Comparison of ENCODE assay signal across 8 cellular contexts in the genomic region with DNA sequence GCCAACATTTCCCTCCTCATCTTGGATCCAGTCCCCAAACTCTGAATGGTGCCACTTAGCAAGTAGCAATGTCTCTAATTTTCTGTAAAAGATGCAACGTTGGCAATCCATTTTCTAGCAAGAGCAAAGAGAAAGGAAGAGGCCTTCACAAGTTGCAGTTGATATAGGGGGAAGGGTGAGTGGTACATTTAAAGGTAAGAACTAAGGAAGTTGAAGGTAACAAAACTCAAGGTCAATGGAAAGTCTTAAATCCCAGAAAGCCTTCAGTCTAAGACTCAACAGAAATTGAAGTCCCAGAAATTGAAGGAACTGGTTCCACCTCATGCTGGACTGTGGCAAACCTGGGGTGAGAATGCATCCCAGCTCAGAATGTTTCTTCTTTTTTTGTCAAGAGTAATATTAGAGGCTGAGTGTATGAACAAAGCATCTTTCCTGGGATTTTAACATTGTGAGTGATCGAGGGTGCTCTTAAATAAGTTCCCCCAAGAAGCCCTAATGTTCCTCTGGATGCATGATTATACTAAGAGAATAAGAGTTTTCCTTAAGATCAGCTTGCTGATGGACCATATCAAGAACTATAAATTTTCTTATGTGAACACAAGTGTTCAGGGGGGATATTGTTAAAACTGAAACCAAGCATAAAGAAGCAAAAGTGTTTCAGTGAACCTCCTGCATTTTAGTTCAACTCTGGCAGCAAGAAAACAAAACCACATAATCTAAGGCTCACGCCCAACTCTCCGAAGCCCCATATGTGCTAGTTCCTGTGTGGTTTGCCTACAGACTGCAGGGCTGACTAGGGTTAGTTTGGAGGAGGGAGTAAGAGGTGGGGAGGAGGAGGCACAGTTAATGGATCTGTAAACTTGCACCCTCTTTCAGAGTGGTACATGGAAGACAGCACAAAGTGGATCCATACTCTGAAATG. TPM values are rescaled to one million over a fixed set of nuclear protein-coding genes. Genes with fewer than 3 reads are reported as not detected.
DNase-seq lines count a peak whose midpoint lies in the region; ATAC-seq and TF ChIP-seq lines count a peak whose summit lies in the region.

A gene (plus strand): TSS at position 779 of the 922 bp plus-strand sequence. CDS start 46,023 bp downstream, outside the sequence.

- no peak within 1 kb of the TSS for H3K27ac Mint-ChIP-seq in Calu3 (ENCODE audit: unreplicated experiment)

- ATAC-seq in psoas muscle (no peak), GM18861 (IDR thresholded peaks at IDR 0.05; ENCODE audit: unreplicated experiment) (no peak)

- H3K36me3 Mint-ChIP-seq in Calu3 (ENCODE audit: insufficient read depth, unreplicated experiment), result no peaks in the 10 kb centered on the region

- CTCF ChIA-PET in Calu3 (lab: Charles Lee), result no interaction called here

- no peaks in the 10 kb centered on the region for H3K4me1 ChIP-seq in psoas muscle

- TF ChIP-seq CTCF in GM20000 (IDR thresholded peaks at IDR 0.05; ENCODE audit: extremely low read depth, missing control alignments) (no peak), Calu3 (IDR thresholded peaks at IDR 0.05; ENCODE audit: unreplicated experiment) (no peak), psoas muscle (IDR thresholded peaks at IDR 0.05) (no peak)

- H3K27ac ChIP-seq in psoas muscle (no peak within 1 kb of the TSS), caudate nucleus (ENCODE audit: low read depth, low read length) (no peak within 1 kb of the TSS)

- DNase-seq in GM20000 (ENCODE audit: low spot score), result peak; percentile 58
- peak; percentile 84 for DNase-seq in MV-4-11 (lab: John Stamatoyannopoulos, UW)
- peak; percentile 53 for DNase-seq in activated T-helper 1 cell treated with Interleukin-2 at 50 U/mL for 16 hours (ENCODE audit: low read depth)
- peak; percentile 35 for DNase-seq in stimulated activated CD8-positive, alpha-beta memory T cell treated with anti-CD3 and anti-CD28 coated beads, Interleukin-7, amount 100 ng/mL, for 1 hour (ENCODE audit: low read depth in 2 of 2)
- no peak for DNase-seq in Calu3
- DNase-seq in psoas muscle, result no peak
- no peak for DNase-seq in caudate nucleus (lab: John Stamatoyannopoulos, UW)

- no peaks in the 10 kb centered on the region for H3K9me3 ChIP-seq in psoas muscle

- no peak within 1 kb of the TSS for H3K4me3 Mint-ChIP-seq in Calu3 (ENCODE audit: low read depth, unreplicated experiment)

- H3K27me3 Mint-ChIP-seq in Calu3 (ENCODE audit: unreplicated experiment), result peaks cover 52% of the 10 kb centered on the region

- BruUV-seq in Calu3 (replicated peaks; lab: Mats Ljungman, UMichigan), result no TSS peak

- no peaks in the 10 kb centered on the region for H3K4me1 Mint-ChIP-seq in Calu3 (ENCODE audit: low read depth, unreplicated experiment)

- H3K36me3 ChIP-seq in psoas muscle (ENCODE audit: insufficient read depth in 1 of 2, low read depth in 1 of 2), result no peaks in the 10 kb centered on the region

- no peaks in the 10 kb centered on the region for H3K9me3 Mint-ChIP-seq in Calu3 (ENCODE audit: low read depth, unreplicated experiment)

- intact Hi-C loops in Calu3 (cut with micrococcal nuclease; ENCODE audit: unreplicated experiment) (no loop called here), psoas muscle (cut with DNase I) (no loop called here)

- H3K4me3 ChIP-seq in psoas muscle, result no peak within 1 kb of the TSS

- 71 to 81% (median 76%) methylated on average over 4 of the region's 4 CpGs for WGBS in psoas muscle, 3 donors

- H3K27me3 ChIP-seq in psoas muscle (ENCODE audit: insufficient read depth in 3 of 3, low read length in 2 of 3), result peaks cover 0 to 14% (median 4%) of the 10 kb centered on the region in 3 donors

RNA-seq across cellular contexts. Expression of the gene that starts here (rescaled TPM):
- total RNA-seq in Calu3 (2022) (not detected in 2 replicates), psoas muscle (under 1 TPM; 0.18 to 0.88 (median 0.49) TPM)
- polyA plus RNA-seq in psoas muscle, result under 1 TPM; 0.24 to 0.33 (median 0.25) TPM

Comparison
In these comparisons a context has a peak if more than half of its experiments do, and no peak if none do; other contexts are left out.
1. DNase-seq: peak in GM20000 (single experiment), MV-4-11 (single experiment), activated T-helper 1 cell treated with Interleukin-2 at 50 U/mL for 16 hours (single experiment) and stimulated activated CD8-positive, alpha-beta memory T cell treated with anti-CD3 and anti-CD28 coated beads, Interleukin-7, amount 100 ng/mL, for 1 hour (2 of 2); none in Calu3 (single experiment), psoas muscle (0 of 2) and caudate nucleus (0 of 61).